1 cellular context compared by ENCODE assay signal in the genomic region with DNA sequence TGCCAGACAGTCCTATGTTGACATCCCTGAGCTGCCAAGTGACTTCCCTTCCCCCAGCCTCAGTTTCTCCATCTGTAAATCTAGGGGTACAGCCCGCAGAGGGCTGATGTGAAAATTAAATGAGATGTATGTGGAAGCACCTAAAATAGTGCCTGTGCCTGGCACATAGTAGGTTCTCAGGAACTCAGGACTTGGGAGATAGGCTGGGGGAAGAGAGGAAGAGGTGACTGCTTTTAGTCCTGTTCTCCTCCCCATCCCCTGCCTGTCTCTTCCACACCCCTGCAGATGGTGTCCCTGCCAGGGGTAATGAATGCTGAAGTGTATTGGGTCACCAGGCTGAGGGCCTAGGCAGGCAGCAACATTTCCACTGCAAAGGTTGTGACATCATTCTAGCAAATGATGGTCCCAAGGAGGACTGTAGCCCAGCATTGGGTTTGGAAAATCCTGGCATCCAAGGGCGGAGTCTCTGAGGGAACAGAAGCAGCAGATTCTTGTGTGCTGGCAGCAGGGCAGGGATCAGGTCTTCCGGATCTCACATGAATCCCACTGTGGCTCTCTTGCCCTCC.
TF ChIP-seq lines count a peak whose summit lies in the region.

No MANE protein-coding gene starts in this region.

TF ChIP-seq in WTC11, 78 proteins besides CTCF, POLR2A, EP300 and RAD21 (continued from another document):
- TF ChIP-seq, protein P1, sequence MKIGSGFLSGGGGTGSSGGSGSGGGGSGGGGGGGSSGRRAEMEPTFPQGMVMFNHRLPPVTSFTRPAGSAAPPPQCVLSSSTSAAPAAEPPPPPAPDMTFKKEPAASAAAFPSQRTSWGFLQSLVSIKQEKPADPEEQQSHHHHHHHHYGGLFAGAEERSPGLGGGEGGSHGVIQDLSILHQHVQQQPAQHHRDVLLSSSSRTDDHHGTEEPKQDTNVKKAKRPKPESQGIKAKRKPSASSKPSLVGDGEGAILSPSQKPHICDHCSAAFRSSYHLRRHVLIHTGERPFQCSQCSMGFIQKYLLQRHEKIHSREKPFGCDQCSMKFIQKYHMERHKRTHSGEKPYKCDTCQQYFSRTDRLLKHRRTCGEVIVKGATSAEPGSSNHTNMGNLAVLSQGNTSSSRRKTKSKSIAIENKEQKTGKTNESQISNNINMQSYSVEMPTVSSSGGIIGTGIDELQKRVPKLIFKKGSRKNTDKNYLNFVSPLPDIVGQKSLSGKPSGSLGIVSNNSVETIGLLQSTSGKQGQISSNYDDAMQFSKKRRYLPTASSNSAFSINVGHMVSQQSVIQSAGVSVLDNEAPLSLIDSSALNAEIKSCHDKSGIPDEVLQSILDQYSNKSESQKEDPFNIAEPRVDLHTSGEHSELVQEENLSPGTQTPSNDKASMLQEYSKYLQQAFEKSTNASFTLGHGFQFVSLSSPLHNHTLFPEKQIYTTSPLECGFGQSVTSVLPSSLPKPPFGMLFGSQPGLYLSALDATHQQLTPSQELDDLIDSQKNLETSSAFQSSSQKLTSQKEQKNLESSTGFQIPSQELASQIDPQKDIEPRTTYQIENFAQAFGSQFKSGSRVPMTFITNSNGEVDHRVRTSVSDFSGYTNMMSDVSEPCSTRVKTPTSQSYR (CRISPR knock-in tag; IDR thresholded peaks at IDR 0.05): no peak
